ENCODE assay signal across 10 cellular contexts in genomic region chr5:143245929-143246561, GRCh38.
A peak's percentile ranks its signal among the peaks of the same experiment; 100 is the strongest.
DNase-seq lines count a peak whose midpoint lies in the region; ATAC-seq and TF ChIP-seq lines count a peak whose summit lies in the region.
"Had no signal": no experiment of that assay in that cellular context is flagged by ENCODE, and none has a peak within 500 bp of the region (broad histone marks: within the 10 kb centered on the region; RNA-seq: fewer than 3 reads in every experiment).

No MANE protein-coding gene starts in this region.

- no peak for ATAC-seq in GM21360 (IDR thresholded peaks at IDR 0.05; ENCODE audit: unreplicated experiment)
- ATAC-seq in GM21423 (IDR thresholded peaks at IDR 0.05; ENCODE audit: unreplicated experiment), result no peak

- DNase-seq in GM04504 (ENCODE audit: low read depth), result peak; percentile 82
- DNase-seq in NCI-H69 (lab: John Stamatoyannopoulos, UW), result peak; percentile 98
- DNase-seq in dermis blood vessel endothelial cell, result peak; percentile 80
- peak; percentile 60 for DNase-seq in retinal pigment epithelial cell (ENCODE audit: low read depth)
- DNase-seq in GOT3 (lab: John Stamatoyannopoulos, UW), result no peak
- no peak for DNase-seq in activated CD4-positive, CD25-positive, alpha-beta regulatory T cell (lab: John Stamatoyannopoulos, UW)
- DNase-seq: KBM-7, spleen had no signal

- no peak overlapping the region for H3K4me3 ChIP-seq in retinal pigment epithelial cell (ENCODE audit: low read length)
- H3K4me3 ChIP-seq: spleen had no signal

- no peak for TF ChIP-seq CTCF in retinal pigment epithelial cell (conservative IDR thresholded peaks at IDR 0.05; ENCODE audit: low read depth, low read length)

Comparison
In these comparisons a context has a peak if more than half of its experiments do, and no peak if none do; other contexts are left out.
1. DNase-seq: peak in GM04504 (single experiment), NCI-H69 (single experiment), dermis blood vessel endothelial cell (single experiment) and retinal pigment epithelial cell (single experiment); none in GOT3 (single experiment) and activated CD4-positive, CD25-positive, alpha-beta regulatory T cell (0 of 4).